In the genomic region with DNA sequence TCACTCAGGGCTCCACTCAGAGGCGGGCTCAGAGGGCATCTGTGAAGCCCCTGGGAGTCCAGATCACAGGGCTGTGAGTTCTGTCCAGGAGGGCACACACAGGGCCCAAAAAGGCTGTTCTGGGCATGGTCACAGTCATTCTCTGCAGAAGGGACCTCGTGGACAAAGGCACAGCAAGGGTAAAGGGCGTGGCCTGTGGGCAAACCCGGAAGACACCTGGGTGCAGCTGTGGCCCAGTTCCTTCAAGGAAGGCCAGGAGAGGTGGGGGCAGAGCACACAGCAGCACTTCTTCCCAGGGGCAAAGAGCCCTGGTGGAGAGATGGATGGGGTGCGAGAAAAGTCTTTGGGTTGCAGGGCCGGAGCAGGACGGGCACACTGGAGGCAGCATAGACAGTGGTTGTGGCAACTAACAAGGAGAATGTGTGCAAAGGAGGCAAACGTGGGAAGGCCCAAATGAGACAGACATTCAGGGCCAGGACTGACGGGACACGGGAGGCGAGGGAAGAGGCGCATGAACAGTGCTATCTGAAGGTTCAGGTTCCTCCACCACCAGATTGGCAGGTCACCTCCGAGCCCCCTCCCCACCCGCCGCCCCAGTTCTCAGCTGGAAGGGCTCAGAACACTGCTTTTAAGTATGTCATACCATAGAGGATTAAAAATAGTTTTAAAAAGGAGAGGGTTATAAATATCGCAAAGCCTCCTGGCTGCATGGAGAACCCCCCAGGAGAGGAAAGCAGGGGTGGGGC, we compare ENCODE assay signal across 17 cellular contexts.
"Had no signal": no experiment of that assay in that cellular context is flagged by ENCODE, and none has a peak within 500 bp of the region (broad histone marks: within the 10 kb centered on the region; RNA-seq: fewer than 3 reads in every experiment).

No MANE protein-coding gene starts in this region.

- DNase-seq: activated CD4-positive, alpha-beta T cell treated with anti-CD3 and anti-CD28 coated beads for 48 hours; activated CD8-positive, alpha-beta memory T cell treated with anti-CD3 and anti-CD28 coated beads, Interleukin-2, amount 50 U/mL, for 4 hours; activated CD8-positive, alpha-beta T cell treated with anti-CD3 and anti-CD28 coated beads, Interleukin-2, amount 10 ng/mL, durations not matched to agents 7 days and 5 days; activated effector memory CD4-positive, alpha-beta T cell treated with anti-CD3 and anti-CD28 coated beads, Interleukin-2, amount 50 U/mL, for 16 hours; activated T-cell treated with anti-CD3 and anti-CD28 coated beads, Interleukin-2, amount 50 U/mL, for 48 hours; adrenal gland; erythroblast; heart right ventricle; left cardiac atrium; naive thymus-derived CD4-positive, alpha-beta T cell; stomach; T-helper 2 cell had no signal

- H3K27ac ChIP-seq: neutrophil had no signal

- H3K4me1 Mint-ChIP-seq: activated naive CD4-positive, alpha-beta T cell treated with anti-CD3 and anti-CD28 coated beads, Interleukin-2, amount 50 U/mL, for 24 hours; central memory CD8-positive, alpha-beta T cell had no signal

- H3K4me3 Mint-ChIP-seq: activated CD8-positive, alpha-beta T cell treated with anti-CD3 and anti-CD28 coated beads, Interleukin-2, amount 10 ng/mL, durations not matched to agents 7 days and 5 days; activated naive CD4-positive, alpha-beta T cell treated with anti-CD3 and anti-CD28 coated beads, Interleukin-2, amount 50 U/mL, for 24 hours; central memory CD8-positive, alpha-beta T cell; naive thymus-derived CD4-positive, alpha-beta T cell; WTC11 had no signal

- H3K36me3 ChIP-seq: adrenal gland, gastroesophageal sphincter, heart right ventricle, neutrophil, stomach had no signal

- H3K4me3 ChIP-seq: adrenal gland, gastroesophageal sphincter, heart right ventricle, stomach had no signal

- H3K27me3 ChIP-seq: adrenal gland, gastroesophageal sphincter, heart right ventricle, stomach had no signal

- H3K27ac Mint-ChIP-seq: activated CD8-positive, alpha-beta T cell treated with anti-CD3 and anti-CD28 coated beads, Interleukin-2, amount 10 ng/mL, durations not matched to agents 7 days and 5 days; activated naive CD4-positive, alpha-beta T cell treated with anti-CD3 and anti-CD28 coated beads, Interleukin-2, amount 50 U/mL, for 24 hours; naive thymus-derived CD4-positive, alpha-beta T cell; WTC11 had no signal

- ATAC-seq: activated CD8-positive, alpha-beta T cell treated with anti-CD3 and anti-CD28 coated beads, Interleukin-2, amount 10 ng/mL, durations not matched to agents 7 days and 5 days; gastroesophageal sphincter; WTC11 had no signal

- H3K9me3 ChIP-seq: adrenal gland, gastroesophageal sphincter, heart right ventricle, neutrophil, stomach had no signal

- H3K36me3 Mint-ChIP-seq: activated naive CD4-positive, alpha-beta T cell treated with anti-CD3 and anti-CD28 coated beads, Interleukin-2, amount 50 U/mL, for 24 hours; naive thymus-derived CD4-positive, alpha-beta T cell; WTC11 had no signal

- H3K9me3 Mint-ChIP-seq: activated naive CD4-positive, alpha-beta T cell treated with anti-CD3 and anti-CD28 coated beads, Interleukin-2, amount 50 U/mL, for 24 hours; central memory CD8-positive, alpha-beta T cell; naive thymus-derived CD4-positive, alpha-beta T cell had no signal
